9 cellular contexts compared by ENCODE assay signal in the genomic region with DNA sequence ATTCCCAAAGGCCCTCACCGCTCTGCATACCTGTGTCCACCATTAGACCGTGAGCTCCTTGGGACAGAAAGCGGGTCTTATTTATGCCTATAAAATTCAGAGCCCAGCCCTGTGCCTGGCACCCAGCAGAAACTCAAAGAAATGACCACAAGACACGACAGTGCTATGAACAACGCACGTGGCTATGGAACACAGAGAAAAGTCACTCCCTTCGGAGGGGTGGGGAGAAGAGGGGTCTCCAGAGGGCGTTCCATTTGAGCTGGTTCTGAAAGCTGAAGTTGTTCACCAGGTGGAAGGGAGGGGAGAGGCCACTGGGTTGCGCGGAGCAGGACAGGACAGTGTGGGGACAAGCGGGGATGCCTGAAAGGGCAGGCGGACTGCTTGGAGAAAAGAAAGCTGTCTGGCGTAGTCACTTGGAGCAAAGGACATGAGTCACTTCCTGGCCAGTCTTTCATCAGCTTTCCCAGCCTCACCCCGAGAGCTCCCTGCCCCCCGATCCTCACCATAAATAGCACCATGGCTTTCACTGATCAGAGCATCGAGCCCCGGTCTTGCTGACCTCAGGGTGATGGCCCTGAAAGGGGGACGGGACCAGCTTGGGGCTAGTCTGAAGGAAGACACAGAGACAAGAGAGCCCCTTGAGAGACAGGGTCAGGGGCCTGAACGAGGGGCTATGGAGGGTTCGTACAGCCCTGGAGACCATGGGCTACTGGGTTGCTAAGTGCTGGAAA. TPM values are rescaled to one million over a fixed set of nuclear protein-coding genes. Genes with fewer than 3 reads are reported as not detected.
DNase-seq lines count a peak whose midpoint lies in the region; ATAC-seq and TF ChIP-seq lines count a peak whose summit lies in the region.
"Had no signal": no experiment of that assay in that cellular context is flagged by ENCODE, and none has a peak within 500 bp of the region (broad histone marks: within the 10 kb centered on the region; RNA-seq: fewer than 3 reads in every experiment).

No MANE protein-coding gene starts in this region.

- H3K9ac ChIP-seq in skeletal muscle tissue (ENCODE audit: low read depth in 1 of 3, low read length in 3 of 3): peak overlapping the region; percentile 51 to 64 (median 52)
- H3K9ac ChIP-seq: KMS-11 had no signal

- BruUV-seq in Caco-2 (replicated peaks; lab: Mats Ljungman, UMichigan): no TSS peak

- H3K27me3 Mint-ChIP-seq in Caco-2 (ENCODE audit: insufficient read depth, unreplicated experiment) (no peaks in the 10 kb centered on the region), brain (peaks cover 2% of the 10 kb centered on the region)

- H3K4me1 ChIP-seq in Caco-2: peaks cover 38% of the 10 kb centered on the region
- peaks cover 28 to 34% (median 33%) of the 10 kb centered on the region in 3 donors for H3K4me1 ChIP-seq in skeletal muscle tissue (ENCODE audit: control insufficient read depth in 3 of 3, insufficient read depth in 3 of 3, low read length in 3 of 3)

- no peaks in the 10 kb centered on the region for H3K27me3 ChIP-seq in Caco-2 (replicated peaks; ENCODE audit: control insufficient read depth, insufficient read depth, low read length)
- peaks cover 0 to 4% (median 0%) of the 10 kb centered on the region in 3 donors for H3K27me3 ChIP-seq in skeletal muscle tissue (ENCODE audit: control insufficient read depth in 3 of 3, insufficient read depth in 3 of 3, low read length in 3 of 3)

- H3K27ac ChIP-seq in skeletal muscle tissue (ENCODE audit: low read depth, low read length): peak overlapping the region; percentile 87
- H3K27ac ChIP-seq: KMS-11 had no signal

- CTCF ChIA-PET in Caco-2 (lab: Charles Lee): interaction anchor here (1.4 to 1.5 kb wide), 2 partner anchors 9 to 10 kb away, joined by 7 read pairs; no protein-coding TSS in a partner anchor

- no peaks in the 10 kb centered on the region; the same call in 1 of the 2 replicates for H3K36me3 ChIP-seq in Caco-2 (ENCODE audit: control insufficient read depth, insufficient read depth, low read length)
- peaks cover 9 to 18% (median 16%) of the 10 kb centered on the region in 3 donors for H3K36me3 ChIP-seq in skeletal muscle tissue (ENCODE audit: control insufficient read depth in 3 of 3, insufficient read depth in 3 of 3, low read length in 3 of 3)

- H3K9me3 ChIP-seq in Caco-2: no peaks in the 10 kb centered on the region
- no peaks in the 10 kb centered on the region for H3K9me3 ChIP-seq in skeletal muscle tissue (ENCODE audit: control insufficient read depth in 3 of 3, low read length in 3 of 3)

- TF ChIP-seq POLR2A in NB4 (IDR thresholded peaks at IDR 0.05; ENCODE audit: extremely low read depth, insufficient read length): no peak

- H3K4me3 ChIP-seq in Caco-2 (ENCODE audit: low read depth, low read length) (no peak overlapping the region), NB4 (ENCODE audit: low read depth, low read length) (peak overlapping the region; percentile 16), skeletal muscle tissue (ENCODE audit: low read length in 3 of 3) (peak overlapping the region in 1 of 3 donors; percentile 13)

- no peak for ATAC-seq in HG03139 (IDR thresholded peaks at IDR 0.05; ENCODE audit: unreplicated experiment)
- ATAC-seq in GM21423 (IDR thresholded peaks at IDR 0.05; ENCODE audit: unreplicated experiment): no peak

- H3K4me3 Mint-ChIP-seq in Caco-2 (ENCODE audit: unreplicated experiment) (no peak overlapping the region), brain (peak overlapping the region in 2 of 5 experiments; percentile 6 to 61)

- peaks cover 23% of the 10 kb centered on the region for H3K4me1 Mint-ChIP-seq in Caco-2 (ENCODE audit: low read depth, unreplicated experiment)
- H3K4me1 Mint-ChIP-seq in brain: peaks cover 48% of the 10 kb centered on the region

- TF ChIP-seq CTCF in Caco-2 (IDR thresholded peaks at IDR 0.05; ENCODE audit: insufficient read depth in 1 of 2, low read depth in 1 of 2, low read length in 1 of 2, severe bottlenecking in 1 of 2, unreplicated experiment in 1 of 2) (no peak), NB4 (IDR thresholded peaks at IDR 0.05; ENCODE audit: low read depth, low read length) (no peak), brain (conservative IDR thresholded peaks at IDR 0.05) (no peak)

- POLR2A ChIA-PET in Caco-2 (lab: Charles Lee): no interaction called here

- H3K27ac Mint-ChIP-seq in Caco-2 (ENCODE audit: unreplicated experiment) (peak overlapping the region; percentile 73), brain (peak overlapping the region; percentile 45 to 98 (median 84))

- intact Hi-C loops in Caco-2 (cut with micrococcal nuclease; ENCODE audit: unreplicated experiment): no loop called here

- no peak for DNase-seq in Caco-2
- peak; percentile 90 for DNase-seq in NB4 (ENCODE audit: low read depth)
- peak; percentile 88 for DNase-seq in islet precursor cell
- no peak for DNase-seq in NCI-H2081 treated with DMSO at 0.1 percent for 48 hours (lab: John Stamatoyannopoulos, UW)

- no peaks in the 10 kb centered on the region for H3K9me3 Mint-ChIP-seq in Caco-2 (ENCODE audit: unreplicated experiment)
- no peaks in the 10 kb centered on the region for H3K9me3 Mint-ChIP-seq in brain

- H3K36me3 Mint-ChIP-seq in Caco-2 (ENCODE audit: insufficient read depth, unreplicated experiment) (peaks cover 9% of the 10 kb centered on the region), brain (peaks cover 8% of the 10 kb centered on the region)

RNA-seq across cellular contexts. Expression of a gene that starts 28.5 kb away (rescaled TPM):
- 49.6 and 50.2 TPM in 2 replicates for total RNA-seq in Caco-2 (2022)
- polyA plus RNA-seq in brain (ENCODE audit: insufficient read depth, low read depth, low replicate concordance): 70.1 TPM
- 25.6 TPM for total RNA-seq in skeletal muscle tissue

Comparison
In these comparisons a context has a peak if more than half of its experiments do, and no peak if none do; other contexts are left out.
1. DNase-seq: peak in NB4 (single experiment) and islet precursor cell (single experiment); none in Caco-2 (0 of 2) and NCI-H2081 treated with DMSO at 0.1 percent for 48 hours (single experiment).